24 cellular contexts compared by ENCODE assay signal in the genomic region with DNA sequence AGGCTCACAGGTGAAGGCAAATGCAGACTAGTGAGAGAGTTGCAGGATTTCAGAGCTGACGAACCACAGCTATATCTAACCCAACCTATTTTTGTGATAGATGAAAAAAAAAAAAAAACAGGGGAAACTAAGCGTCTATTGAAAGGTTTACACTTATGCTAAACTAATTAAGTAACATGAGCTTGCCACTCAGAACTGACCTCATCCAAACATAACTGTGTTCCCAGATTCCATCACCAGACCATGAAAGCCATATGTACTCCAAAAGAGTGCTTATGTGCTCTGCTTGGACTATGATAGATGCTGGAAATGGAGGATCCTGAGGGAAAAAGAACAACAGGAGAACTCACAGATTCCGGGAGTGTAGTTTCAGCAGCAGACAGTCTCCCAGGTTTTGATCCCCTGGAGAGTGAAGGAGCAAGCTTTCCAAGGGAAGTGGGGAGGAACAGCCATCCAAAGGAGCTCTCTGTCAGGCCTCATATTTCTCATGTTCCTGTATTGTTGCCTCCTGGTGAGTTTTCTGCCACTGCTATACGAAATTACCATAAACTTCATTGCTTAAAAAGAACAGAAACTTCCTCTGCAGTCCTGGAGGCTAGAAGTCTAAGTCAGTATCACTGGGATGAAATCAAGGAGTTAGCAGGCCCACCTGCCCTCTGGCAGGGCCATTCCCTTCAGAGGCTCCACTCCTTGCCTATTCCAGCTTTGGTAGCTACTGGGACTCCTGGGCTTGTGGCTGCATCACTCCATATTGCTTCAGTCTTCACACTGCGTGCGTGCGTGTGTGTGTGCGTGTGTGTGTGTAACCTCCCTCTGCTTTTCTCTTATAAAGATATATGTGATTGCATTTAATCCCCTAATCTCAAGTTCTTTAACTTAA. TPM values are rescaled to one million over a fixed set of nuclear protein-coding genes. Genes with fewer than 3 reads are reported as not detected.
DNase-seq lines count a peak whose midpoint lies in the region; ATAC-seq and TF ChIP-seq lines count a peak whose summit lies in the region.
"Had no signal": no experiment of that assay in that cellular context is flagged by ENCODE, and none has a peak within 500 bp of the region (broad histone marks: within the 10 kb centered on the region; RNA-seq: fewer than 3 reads in every experiment).

No MANE protein-coding gene starts in this region.

- H3K36me3 ChIP-seq in heart left ventricle (peaks cover 0 to 13% (median 0%) of the 10 kb centered on the region in 9 donors), right atrium auricular region (peaks cover 5% of the 10 kb centered on the region), heart right ventricle (peaks cover 0 to 10% (median 0%) of the 10 kb centered on the region in 9 donors), aorta (ENCODE audit: control insufficient read depth in 1 of 2, insufficient read depth in 2 of 2, low read length in 1 of 2) (no peaks in the 10 kb centered on the region)
- H3K36me3 ChIP-seq: BLaER1, SJCRH30 had no signal

- intact Hi-C loops in heart left ventricle (cut with DNase I): no loop called here
- intact Hi-C loops in heart right ventricle (cut with DNase I): no loop called here
- intact Hi-C loops in aorta (cut with DNase I): loop anchor here in 1 of 2 donors (1.0 kb wide), 1 partner anchor 8 kb away; no protein-coding TSS in a partner anchor

- H3K36me3 Mint-ChIP-seq in T-helper 17 cell (ENCODE audit: low read depth): no peaks in the 10 kb centered on the region

- no peaks in the 10 kb centered on the region for H3K27me3 ChIP-seq in heart left ventricle
- H3K27me3 ChIP-seq in right atrium auricular region: no peaks in the 10 kb centered on the region
- H3K27me3 ChIP-seq in heart right ventricle: no peaks in the 10 kb centered on the region
- no peaks in the 10 kb centered on the region for H3K27me3 ChIP-seq in aorta (ENCODE audit: control insufficient read depth in 1 of 2, insufficient read depth in 2 of 2, low read length in 1 of 2)
- H3K27me3 ChIP-seq: BLaER1, body of pancreas, SJCRH30 had no signal

- H3K9me3 ChIP-seq in heart left ventricle: no peaks in the 10 kb centered on the region
- no peaks in the 10 kb centered on the region for H3K9me3 ChIP-seq in right atrium auricular region
- no peaks in the 10 kb centered on the region for H3K9me3 ChIP-seq in T-helper 17 cell (ENCODE audit: control insufficient read depth, low read length, poor library complexity, severe bottlenecking)
- H3K9me3 ChIP-seq in heart right ventricle: no peaks in the 10 kb centered on the region
- H3K9me3 ChIP-seq in aorta (ENCODE audit: control insufficient read depth, low read length): no peaks in the 10 kb centered on the region
- H3K9me3 ChIP-seq: body of pancreas, Caco-2, SJCRH30 had no signal

- WGBS in heart left ventricle, 4 donors: 65 to 70% (median 68%) methylated on average over 8 of the region's 8 CpGs
- 69 to 70% methylated on average over 8 of the region's 8 CpGs for WGBS in heart right ventricle, 2 donors
- 71 to 72% methylated on average over 8 of the region's 8 CpGs for WGBS in aorta, 2 donors

- H3K4me3 ChIP-seq in heart left ventricle (no peak overlapping the region), right atrium auricular region (no peak overlapping the region), heart right ventricle (no peak overlapping the region), aorta (ENCODE audit: low read length in 2 of 2) (no peak overlapping the region)
- H3K4me3 ChIP-seq: BLaER1, body of pancreas, SJCRH30 had no signal

- H3K27ac ChIP-seq in heart left ventricle: peak overlapping the region in 8 of 12 donors; percentile 5 to 56 (median 28)
- H3K27ac ChIP-seq in right atrium auricular region: peak overlapping the region in 1 of 2 donors; percentile 11
- peak overlapping the region in 7 of 10 donors; percentile 21 to 61 (median 37) for H3K27ac ChIP-seq in heart right ventricle
- H3K27ac ChIP-seq in aorta (ENCODE audit: low read depth in 1 of 2, low read length in 2 of 2): peak overlapping the region; percentile 1 to 80
- H3K27ac ChIP-seq: BLaER1, body of pancreas, SJCRH30 had no signal

- no peak overlapping the region for H3K4me3 Mint-ChIP-seq in T-helper 17 cell
- H3K4me3 Mint-ChIP-seq: activated naive CD8-positive, alpha-beta T cell treated with anti-CD3 and anti-CD28 coated beads, Interleukin-2, amount 50 U/mL, for 24 hours; stimulated activated naive B cell treated with anti-CD40 and anti-IgM and Interleukin-4, amounts not matched to agents 10 μg/mL and 1 μg/mL and 100 μg/mL, for 72 hours had no signal

- ATAC-seq in heart left ventricle (peak in 3 of 4 donors; percentile 28 to 50 (median 37)), T-helper 17 cell (no peak), heart right ventricle (peak in 7 of 8 donors; percentile 19 to 63 (median 50)), aorta (ENCODE audit: low FRiP score) (no peak), HG03460 (IDR thresholded peaks at IDR 0.05; ENCODE audit: unreplicated experiment) (no peak)
- ATAC-seq: activated naive CD8-positive, alpha-beta T cell treated with anti-CD3 and anti-CD28 coated beads, Interleukin-2, amount 50 U/mL, for 24 hours; body of pancreas; HCT116; sciatic nerve; stimulated activated naive B cell treated with anti-CD40 and anti-IgM and Interleukin-4, amounts not matched to agents 10 μg/mL and 1 μg/mL and 100 μg/mL, for 72 hours had no signal

- peaks cover 38% of the 10 kb centered on the region for H3K4me1 Mint-ChIP-seq in T-helper 17 cell

- TF ChIP-seq CTCF in heart left ventricle (IDR thresholded peaks at IDR 0.05) (no peak), right atrium auricular region (IDR thresholded peaks at IDR 0.05) (no peak), heart right ventricle (IDR thresholded peaks at IDR 0.05) (no peak)

- peak overlapping the region; percentile 94 for H3K27ac Mint-ChIP-seq in T-helper 17 cell
- H3K27ac Mint-ChIP-seq: activated naive CD8-positive, alpha-beta T cell treated with anti-CD3 and anti-CD28 coated beads, Interleukin-2, amount 50 U/mL, for 24 hours; stimulated activated naive B cell treated with anti-CD40 and anti-IgM and Interleukin-4, amounts not matched to agents 10 μg/mL and 1 μg/mL and 100 μg/mL, for 72 hours had no signal

- H3K27me3 Mint-ChIP-seq in T-helper 17 cell: no peaks in the 10 kb centered on the region
- H3K27me3 Mint-ChIP-seq: stimulated activated naive B cell treated with anti-CD40 and anti-IgM and Interleukin-4, amounts not matched to agents 10 μg/mL and 1 μg/mL and 100 μg/mL, for 72 hours had no signal

- peaks cover 0 to 66% (median 32%) of the 10 kb centered on the region in 12 donors for H3K4me1 ChIP-seq in heart left ventricle
- H3K4me1 ChIP-seq in right atrium auricular region: peaks cover 0 to 32% of the 10 kb centered on the region in 2 donors
- peaks cover 0 to 76% (median 44%) of the 10 kb centered on the region in 9 donors for H3K4me1 ChIP-seq in heart right ventricle
- peaks cover 7 to 9% of the 10 kb centered on the region in 2 donors for H3K4me1 ChIP-seq in aorta (ENCODE audit: control insufficient read depth in 1 of 2, insufficient read depth in 2 of 2, low read length in 2 of 2)
- H3K4me1 ChIP-seq: BLaER1, Caco-2, SJCRH30 had no signal

- TF ChIP-seq POLR2A in heart left ventricle (IDR thresholded peaks at IDR 0.05): no peak

- no peak for DNase-seq in heart left ventricle
- DNase-seq in right atrium auricular region (ENCODE audit: low spot score): no peak
- DNase-seq in T-helper 17 cell: no peak
- no peak for DNase-seq in heart right ventricle
- no peak for DNase-seq in aorta
- no peak for DNase-seq in amygdala (lab: John Stamatoyannopoulos, UW)
- no peak for DNase-seq in UCSD-AML1 (lab: John Stamatoyannopoulos, UW; ENCODE audit: unreplicated experiment)
- DNase-seq: activated CD4-positive, alpha-beta T cell treated with anti-CD3 and anti-CD28 coated beads for 48 hours; activated naive CD8-positive, alpha-beta T cell treated with anti-CD3 and anti-CD28 coated beads, Interleukin-2, amount 50 U/mL, for 24 hours; activated T-cell treated with anti-CD3 and anti-CD28 coated beads, Interleukin-2, amount 50 U/mL, for 1 hour; body of pancreas; Caco-2; kidney glomerular epithelial cell; mammary epithelial cell; NCI-H1436; NCI-H2227 treated with DMSO at 0.1 percent for 48 hours; NCI-H748 treated with DMSO at 0.1 percent for 48 hours; SJCRH30; stimulated activated CD4-positive, alpha-beta T cell treated with anti-CD3 and anti-CD28 coated beads, Interleukin-4, amount 100 ng/mL, for 4 hours; stimulated activated naive B cell treated with anti-CD40 and anti-IgM and Interleukin-4, amounts not matched to agents 10 μg/mL and 1 μg/mL and 100 μg/mL, for 72 hours had no signal

RNA-seq across cellular contexts. Expression of gene NIBAN1, which starts 38.1 kb away (rescaled TPM):
- total RNA-seq in heart left ventricle (100 to 1,000 TPM; 223 to 609 (median 282) TPM), right atrium auricular region (100 to 1,000 TPM; 198 to 371 TPM), T-helper 17 cell (10 to 100 TPM; 61.3 to 65.7 TPM), heart right ventricle (100 to 1,000 TPM; 256 to 601 (median 442) TPM), aorta (100 to 1,000 TPM; 185 to 229 TPM)
- polyA plus RNA-seq in heart left ventricle (100 to 1,000 TPM in 1 of 2 donors, 10 to 100 TPM in 1; 86.0 to 132 TPM), heart right ventricle (10 to 100 TPM; 46.6 to 63.1 TPM), aorta (10 to 100 TPM; 54.9 to 71.4 TPM)

Comparison
In these comparisons a context has a peak if more than half of its experiments do, and no peak if none do; other contexts are left out.
1. ATAC-seq: peak in heart left ventricle (3 of 4) and heart right ventricle (7 of 8); none in T-helper 17 cell (single experiment), aorta (single experiment) and HG03460 (single experiment).